ENCODE assay signal across 8 cellular contexts in the genomic region with DNA sequence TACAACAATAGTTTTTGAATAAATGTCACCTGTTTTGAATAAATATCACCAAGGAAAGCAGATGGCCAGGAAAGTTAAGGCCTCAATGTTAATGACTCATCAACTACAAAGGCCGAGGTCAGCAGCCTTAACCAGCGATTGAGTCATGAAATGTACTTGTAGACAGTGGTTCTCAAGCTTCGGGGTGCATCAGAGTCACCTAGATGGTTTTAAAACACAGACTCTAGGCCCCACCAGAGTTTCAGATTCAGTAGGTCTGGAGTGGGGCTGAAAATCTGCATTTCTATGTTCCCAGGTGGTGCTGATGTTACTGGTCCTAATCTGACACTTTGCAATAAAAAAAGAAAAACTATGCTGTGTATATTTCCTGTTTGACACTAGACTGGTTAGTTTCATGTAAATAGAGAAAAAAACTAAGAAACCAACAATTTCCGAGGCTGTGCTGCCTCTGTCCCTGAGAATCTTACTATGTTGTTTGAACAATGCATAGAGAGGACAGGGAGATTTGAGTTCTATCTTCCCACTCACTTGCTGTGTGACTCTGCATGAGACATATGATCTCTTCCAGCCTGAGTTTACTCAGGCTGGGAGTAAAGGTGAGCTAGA. TPM values are rescaled to one million over a fixed set of nuclear protein-coding genes. Genes with fewer than 3 reads are reported as not detected.
DNase-seq lines count a peak whose midpoint lies in the region; ATAC-seq, FAIRE-seq and TF ChIP-seq lines count a peak whose summit lies in the region.

No MANE protein-coding gene starts in this region.

- H3K9me3 ChIP-seq in prostate gland (no peaks in the 10 kb centered on the region), Karpas-422 (ENCODE audit: low read length) (no peaks in the 10 kb centered on the region)

- H3K27me3 ChIP-seq in ACC112 (ENCODE audit: insufficient read depth, low read length): no peaks in the 10 kb centered on the region
- H3K27me3 ChIP-seq in bronchial epithelial cell (ENCODE audit: control insufficient read depth, insufficient read depth, low read length): no peaks in the 10 kb centered on the region
- no peaks in the 10 kb centered on the region for H3K27me3 ChIP-seq in prostate gland (replicated peaks; ENCODE audit: insufficient read depth)
- H3K27me3 ChIP-seq in Karpas-422 (ENCODE audit: low read length): no peaks in the 10 kb centered on the region

- WGBS in prostate gland: 69% methylated on average over 4 of the region's 4 CpGs

- H3K79me2 ChIP-seq in ACC112 (ENCODE audit: control insufficient read depth, insufficient read depth, low read length, unreplicated experiment) (peaks cover 29% of the 10 kb centered on the region), Karpas-422 (ENCODE audit: low read length) (no peaks in the 10 kb centered on the region)

- peak; percentile 86 for ATAC-seq in GM19025 (IDR thresholded peaks at IDR 0.05; ENCODE audit: low read depth, unreplicated experiment)
- ATAC-seq in HG03175 (IDR thresholded peaks at IDR 0.05; ENCODE audit: unreplicated experiment): peak; percentile 75

- H3K4me1 Mint-ChIP-seq in T-helper 1 cell treated with Interleukin-12 subunit alpha and Interleukin-12 subunit beta and Interleukin-4 antibody, amounts not matched to agents 30 μg/mL and 1 μg/mL, for 36 hours (ENCODE audit: low read depth): peaks cover 84% of the 10 kb centered on the region

- no peaks in the 10 kb centered on the region for H4K20me1 ChIP-seq in Karpas-422 (ENCODE audit: insufficient read depth, low read depth, low read length)

- FAIRE-seq in bronchial epithelial cell (lab: Jason Lieb, UNC): no peak

- H3K4me1 ChIP-seq in ACC112 (ENCODE audit: control insufficient read depth, insufficient read depth, low read length, unreplicated experiment) (peaks cover 33% of the 10 kb centered on the region), prostate gland (replicated peaks) (peaks cover 8% of the 10 kb centered on the region), Karpas-422 (ENCODE audit: low read length) (no peaks in the 10 kb centered on the region)

- H3K27ac Mint-ChIP-seq in T-helper 1 cell treated with Interleukin-12 subunit alpha and Interleukin-12 subunit beta and Interleukin-4 antibody, amounts not matched to agents 30 μg/mL and 1 μg/mL, for 36 hours: peak overlapping the region; percentile 97

- TF ChIP-seq CTCF in bronchial epithelial cell (IDR thresholded peaks at IDR 0.05; ENCODE audit: insufficient read depth, low read length, severe bottlenecking) (no peak), prostate gland (IDR thresholded peaks at IDR 0.05) (no peak)

- H2AFZ ChIP-seq in ACC112 (ENCODE audit: low read length, unreplicated experiment) (no peak overlapping the region), Karpas-422 (ENCODE audit: low read length) (no peak overlapping the region)

- H3K27ac ChIP-seq in ACC112 (ENCODE audit: low read depth, low read length) (peak overlapping the region; percentile 91), prostate gland (peak overlapping the region; percentile 10 to 27), Karpas-422 (ENCODE audit: low read length) (no peak overlapping the region)

- H3K36me3 Mint-ChIP-seq in T-helper 1 cell treated with Interleukin-12 subunit alpha and Interleukin-12 subunit beta and Interleukin-4 antibody, amounts not matched to agents 30 μg/mL and 1 μg/mL, for 36 hours (ENCODE audit: low read depth): peaks cover 20% of the 10 kb centered on the region

- no peaks in the 10 kb centered on the region for H3K27me3 Mint-ChIP-seq in T-helper 1 cell treated with Interleukin-12 subunit alpha and Interleukin-12 subunit beta and Interleukin-4 antibody, amounts not matched to agents 30 μg/mL and 1 μg/mL, for 36 hours (ENCODE audit: low read depth)

- H3K4me3 ChIP-seq in ACC112 (ENCODE audit: low read depth, low read length): peak overlapping the region; percentile 40; the same call in 1 of the 2 replicates
- H3K4me3 ChIP-seq in bronchial epithelial cell (ENCODE audit: low read depth, low read length): no peak overlapping the region
- H3K4me3 ChIP-seq in prostate gland: no peak overlapping the region
- H3K4me3 ChIP-seq in Karpas-422 (ENCODE audit: low read length): no peak overlapping the region

- H3K36me3 ChIP-seq in ACC112 (ENCODE audit: insufficient read depth, low read length): no peaks in the 10 kb centered on the region
- H3K36me3 ChIP-seq in bronchial epithelial cell (ENCODE audit: control insufficient read depth, insufficient read depth, low read length): peaks cover 2% of the 10 kb centered on the region
- H3K36me3 ChIP-seq in prostate gland: no peaks in the 10 kb centered on the region
- no peaks in the 10 kb centered on the region for H3K36me3 ChIP-seq in Karpas-422 (ENCODE audit: insufficient read depth, low read length)

- H3K9me2 ChIP-seq in Karpas-422 (replicated peaks; ENCODE audit: insufficient read depth, low read length): no peaks in the 10 kb centered on the region

- peak; percentile 80 for DNase-seq in bronchial epithelial cell (ENCODE audit: low read depth)
- no peak for DNase-seq in prostate gland (ENCODE audit: low spot score)
- no peak for DNase-seq in Karpas-422
- DNase-seq in dedifferentiated amniotic fluid mesenchymal stem cell (ENCODE audit: extremely low spot score): no peak

- no peak overlapping the region for H3K4me2 ChIP-seq in Karpas-422 (ENCODE audit: low read depth, low read length, poor library complexity, severe bottlenecking)

- intact Hi-C loops in prostate gland (cut with DNase I): no loop called here

- no peaks in the 10 kb centered on the region for H3K9me3 Mint-ChIP-seq in T-helper 1 cell treated with Interleukin-12 subunit alpha and Interleukin-12 subunit beta and Interleukin-4 antibody, amounts not matched to agents 30 μg/mL and 1 μg/mL, for 36 hours

- H3K9ac ChIP-seq in Karpas-422 (ENCODE audit: low read length): no peak overlapping the region

- TF ChIP-seq POLR2A in prostate gland (IDR thresholded peaks at IDR 0.05): no peak

- peak overlapping the region; percentile 67 for H3K4me3 Mint-ChIP-seq in T-helper 1 cell treated with Interleukin-12 subunit alpha and Interleukin-12 subunit beta and Interleukin-4 antibody, amounts not matched to agents 30 μg/mL and 1 μg/mL, for 36 hours

RNA-seq across cellular contexts. Expression of gene RAB27A, which starts 9.8 kb away (rescaled TPM):
- total RNA-seq in bronchial epithelial cell: 7.9 and 22.9 TPM in 2 replicates
- total RNA-seq in prostate gland: 10 to 100 TPM; 27.6 to 50.6 TPM
- total RNA-seq in Karpas-422 (2014; rRNA removed; shearing (Covaris generic); ENCODE audit: low replicate concordance): 1.3 and 4.7 TPM in 2 replicates

RNA-seq across cellular contexts. Expression of gene PIGBOS1, which starts 39.1 kb away (rescaled TPM):
- total RNA-seq in bronchial epithelial cell (5.8 and 8.7 TPM in 2 replicates), prostate gland (10 to 100 TPM; 15.5 to 34.1 TPM)
- 17.1 and 18.2 TPM in 2 replicates for total RNA-seq in Karpas-422 (2014; rRNA removed; shearing (Covaris generic); ENCODE audit: low replicate concordance)

RNA-seq across cellular contexts. Expression of gene PIGB, which starts 39.2 kb away (rescaled TPM):
- total RNA-seq in bronchial epithelial cell (6.3 and 8.4 TPM in 2 replicates), prostate gland (10 to 100 TPM; 13.0 to 15.3 TPM)
- total RNA-seq in Karpas-422 (2014; rRNA removed; shearing (Covaris generic); ENCODE audit: low replicate concordance): 15.6 and 46.6 TPM in 2 replicates
